In the genomic region with DNA sequence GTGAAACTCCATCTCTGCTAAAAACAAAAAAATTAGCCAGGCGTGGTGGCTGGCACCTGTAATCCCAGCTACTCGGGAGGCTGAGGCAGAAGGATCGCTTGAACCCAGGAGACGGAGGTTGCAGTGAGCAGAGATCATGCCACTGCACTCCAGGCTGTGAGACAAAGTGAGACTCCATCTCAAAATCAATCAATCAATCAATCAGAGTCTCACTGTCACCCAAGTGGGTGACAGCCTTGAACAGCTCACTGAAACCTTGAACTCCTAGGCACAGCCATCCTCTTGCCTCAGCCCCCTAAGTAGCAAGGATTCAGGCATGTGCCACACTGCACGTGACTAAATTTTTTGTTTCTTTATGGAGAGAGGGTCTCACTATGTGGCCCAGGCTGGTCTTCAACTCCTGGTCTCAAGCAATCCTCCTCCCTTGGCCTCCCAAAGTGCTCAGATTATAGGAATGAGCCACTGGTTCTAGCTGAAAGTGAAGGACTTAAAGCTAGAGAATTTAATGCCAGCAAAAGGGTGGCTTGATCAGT, we compare ENCODE assay signal across 11 cellular contexts. TPM values are rescaled to one million over a fixed set of nuclear protein-coding genes. Genes with fewer than 3 reads are reported as not detected.
A peak's percentile ranks its signal among the peaks of the same experiment; 100 is the strongest.
DNase-seq lines count a peak whose midpoint lies in the region; ATAC-seq and TF ChIP-seq lines count a peak whose summit lies in the region.
"Had no signal": no experiment of that assay in that cellular context is flagged by ENCODE, and none has a peak within 500 bp of the region (broad histone marks: within the 10 kb centered on the region; RNA-seq: fewer than 3 reads in every experiment).

No MANE protein-coding gene starts in this region.

- intact Hi-C loops in CD14-positive monocyte (cut with micrococcal nuclease), result loop anchor here in 1 of 2 donors (10.0 kb wide), 1 partner anchor 48 kb away; a partner anchor contains a TSS
- intact Hi-C loops in gastrocnemius medialis (cut with DNase I; ENCODE audit: low total_unique reads), result loop anchor here (5.0 kb wide), 1 partner anchor 454 kb away; no protein-coding TSS in a partner anchor

- no peaks in the 10 kb centered on the region for H3K27me3 ChIP-seq in gastrocnemius medialis

- H3K4me1 ChIP-seq in gastrocnemius medialis, result peaks cover 48% of the 10 kb centered on the region in 2 donors

- no peak overlapping the region for H3K4me3 Mint-ChIP-seq in CD14-positive monocyte
- no peak overlapping the region for H3K4me3 Mint-ChIP-seq in HFFc6
- H3K4me3 Mint-ChIP-seq in glutamatergic neuron (ENCODE audit: unreplicated experiment), result no peak overlapping the region
- H3K4me3 Mint-ChIP-seq: activated naive CD4-positive, alpha-beta T cell treated with anti-CD3 and anti-CD28 coated beads for 36 hours; neural crest cell had no signal

- no peak for TF ChIP-seq POLR2A in gastrocnemius medialis (IDR thresholded peaks at IDR 0.05)

- DNase-seq in CD14-positive monocyte (ENCODE audit: low spot score) (no peak), HFFc6 (no peak), glutamatergic neuron (no peak), gastrocnemius medialis (no peak), Ammon's horn (ENCODE audit: low spot score) (no peak), hepatic stellate cell (ENCODE audit: low spot score) (no peak), AML-193 (lab: John Stamatoyannopoulos, UW) (no peak)
- DNase-seq: activated naive CD4-positive, alpha-beta T cell treated with anti-CD3 and anti-CD28 coated beads for 36 hours; DMS53; stimulated activated CD4-positive, alpha-beta T cell treated with anti-CD3 and anti-CD28 coated beads, Interleukin-2, amount 100 ng/mL, for 24 hours had no signal

- peaks cover 0 to 2% (median 0%) of the 10 kb centered on the region in 3 donors for H3K27me3 Mint-ChIP-seq in CD14-positive monocyte (ENCODE audit: low read depth in 3 of 3)
- peaks cover 2% of the 10 kb centered on the region for H3K27me3 Mint-ChIP-seq in HFFc6 (ENCODE audit: insufficient read depth)
- H3K27me3 Mint-ChIP-seq in glutamatergic neuron (ENCODE audit: unreplicated experiment), result peaks cover 5% of the 10 kb centered on the region

- H3K27ac Mint-ChIP-seq in CD14-positive monocyte (peak overlapping the region in 6 of 7 donors; percentile 40 to 78 (median 56)), HFFc6 (peak overlapping the region; percentile 29; the same call in 1 of the 2 replicates), glutamatergic neuron (ENCODE audit: unreplicated experiment) (peak overlapping the region; percentile 33)
- H3K27ac Mint-ChIP-seq: activated naive CD4-positive, alpha-beta T cell treated with anti-CD3 and anti-CD28 coated beads for 36 hours had no signal

- no peak overlapping the region for H3K4me3 ChIP-seq in gastrocnemius medialis

- H3K27ac ChIP-seq in gastrocnemius medialis, result peak overlapping the region; percentile 36 to 64 (median 46)

- TF ChIP-seq CTCF in CD14-positive monocyte (IDR thresholded peaks at IDR 0.05) (no peak), HFFc6 (IDR thresholded peaks at IDR 0.05) (no peak), glutamatergic neuron (IDR thresholded peaks at IDR 0.05; ENCODE audit: partially characterized antibody, unreplicated experiment) (no peak), gastrocnemius medialis (IDR thresholded peaks at IDR 0.05 in 4 of 5, conservative IDR thresholded peaks at IDR 0.05 in 1 of 5) (no peak)

- H3K36me3 Mint-ChIP-seq in CD14-positive monocyte, result peaks cover 11 to 35% of the 10 kb centered on the region in 2 donors
- H3K36me3 Mint-ChIP-seq in HFFc6 (ENCODE audit: low read depth), result peaks cover 15% of the 10 kb centered on the region
- no peaks in the 10 kb centered on the region for H3K36me3 Mint-ChIP-seq in glutamatergic neuron (ENCODE audit: unreplicated experiment)

- H3K4me1 Mint-ChIP-seq in CD14-positive monocyte (peaks cover 51% of the 10 kb centered on the region), HFFc6 (ENCODE audit: low read depth) (peaks cover 42% of the 10 kb centered on the region), glutamatergic neuron (ENCODE audit: low read depth, unreplicated experiment) (peaks cover 36% of the 10 kb centered on the region)

- ATAC-seq in gastrocnemius medialis, result no peak

- H3K9me3 Mint-ChIP-seq in CD14-positive monocyte (no peaks in the 10 kb centered on the region), HFFc6 (no peaks in the 10 kb centered on the region), glutamatergic neuron (ENCODE audit: unreplicated experiment) (peaks cover 15% of the 10 kb centered on the region)
- H3K9me3 Mint-ChIP-seq: activated naive CD4-positive, alpha-beta T cell treated with anti-CD3 and anti-CD28 coated beads for 36 hours; neural crest cell had no signal

- in situ Hi-C loops in gastrocnemius medialis (cut with MboI; ENCODE audit: low sequenced_read_pairs in 4 of 4), result loop anchor here in 1 of 4 donors (10.0 kb wide), 1 partner anchor 58 kb away; no protein-coding TSS in a partner anchor

- no peaks in the 10 kb centered on the region for H3K9me3 ChIP-seq in gastrocnemius medialis

- H3K36me3 ChIP-seq in gastrocnemius medialis, result no peaks in the 10 kb centered on the region

RNA-seq across cellular contexts. Expression of a gene that starts 44.4 kb away (rescaled TPM):
- polyA plus RNA-seq in CD14-positive monocyte, result 100 to 1,000 TPM in 1 of 2 donors, 10 to 100 TPM in 1; 41.9 to 111 TPM
- total RNA-seq in HFFc6 (2021; fragmentation: NEBNext Ultra II Directional; extraction: Animal tissue kit (Norgen Biotek cat#: 25700)), result 100 to 1,000 TPM; 502 to 618 (median 574) TPM
- 734 TPM for total RNA-seq in glutamatergic neuron (ENCODE audit: unreplicated experiment)
- total RNA-seq in gastrocnemius medialis, result 10 to 100 TPM; 29.9 to 44.1 (median 37.2) TPM

Comparison
In these comparisons a context has a peak if more than half of its experiments do, and no peak if none do; other contexts are left out.
1. RNA of a gene that starts 44.4 kb away (total RNA-seq): 734 TPM in glutamatergic neuron (single experiment) and 502 to 618 TPM in HFFc6; 29.9 to 44.1 TPM in gastrocnemius medialis; every median in the first group is over 10 times any median in the second.
2. Peak in every context shown above with its lines, with median percentiles within 50 percentile points of each other: H3K27ac Mint-ChIP-seq.